ENCODE assay signal across 1 cellular context in the genomic region with DNA sequence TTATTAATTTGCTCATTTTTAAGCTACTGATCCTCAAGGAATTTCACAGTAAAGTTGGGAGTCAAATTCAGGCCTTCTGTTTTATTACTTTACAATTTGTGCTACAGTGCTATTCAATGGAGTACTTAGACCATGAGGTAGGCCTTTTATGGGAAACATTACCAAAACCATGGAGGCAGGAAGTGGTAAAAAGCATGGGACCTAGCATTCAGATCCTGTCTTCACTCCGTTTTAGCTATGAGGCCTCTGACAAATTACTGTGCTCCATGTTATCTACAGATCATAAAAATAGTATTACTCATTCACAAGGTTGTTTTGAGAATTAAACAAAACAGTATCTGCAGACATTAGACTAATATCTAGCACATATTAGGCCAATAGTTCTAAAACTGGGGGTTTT.
TF ChIP-seq lines count a peak whose summit lies in the region.

No MANE protein-coding gene starts in this region.

TF ChIP-seq in GM23338, 12 proteins besides CTCF, POLR2A, EP300 and RAD21 (continued from another document):
- TF ChIP-seq, protein P1, sequence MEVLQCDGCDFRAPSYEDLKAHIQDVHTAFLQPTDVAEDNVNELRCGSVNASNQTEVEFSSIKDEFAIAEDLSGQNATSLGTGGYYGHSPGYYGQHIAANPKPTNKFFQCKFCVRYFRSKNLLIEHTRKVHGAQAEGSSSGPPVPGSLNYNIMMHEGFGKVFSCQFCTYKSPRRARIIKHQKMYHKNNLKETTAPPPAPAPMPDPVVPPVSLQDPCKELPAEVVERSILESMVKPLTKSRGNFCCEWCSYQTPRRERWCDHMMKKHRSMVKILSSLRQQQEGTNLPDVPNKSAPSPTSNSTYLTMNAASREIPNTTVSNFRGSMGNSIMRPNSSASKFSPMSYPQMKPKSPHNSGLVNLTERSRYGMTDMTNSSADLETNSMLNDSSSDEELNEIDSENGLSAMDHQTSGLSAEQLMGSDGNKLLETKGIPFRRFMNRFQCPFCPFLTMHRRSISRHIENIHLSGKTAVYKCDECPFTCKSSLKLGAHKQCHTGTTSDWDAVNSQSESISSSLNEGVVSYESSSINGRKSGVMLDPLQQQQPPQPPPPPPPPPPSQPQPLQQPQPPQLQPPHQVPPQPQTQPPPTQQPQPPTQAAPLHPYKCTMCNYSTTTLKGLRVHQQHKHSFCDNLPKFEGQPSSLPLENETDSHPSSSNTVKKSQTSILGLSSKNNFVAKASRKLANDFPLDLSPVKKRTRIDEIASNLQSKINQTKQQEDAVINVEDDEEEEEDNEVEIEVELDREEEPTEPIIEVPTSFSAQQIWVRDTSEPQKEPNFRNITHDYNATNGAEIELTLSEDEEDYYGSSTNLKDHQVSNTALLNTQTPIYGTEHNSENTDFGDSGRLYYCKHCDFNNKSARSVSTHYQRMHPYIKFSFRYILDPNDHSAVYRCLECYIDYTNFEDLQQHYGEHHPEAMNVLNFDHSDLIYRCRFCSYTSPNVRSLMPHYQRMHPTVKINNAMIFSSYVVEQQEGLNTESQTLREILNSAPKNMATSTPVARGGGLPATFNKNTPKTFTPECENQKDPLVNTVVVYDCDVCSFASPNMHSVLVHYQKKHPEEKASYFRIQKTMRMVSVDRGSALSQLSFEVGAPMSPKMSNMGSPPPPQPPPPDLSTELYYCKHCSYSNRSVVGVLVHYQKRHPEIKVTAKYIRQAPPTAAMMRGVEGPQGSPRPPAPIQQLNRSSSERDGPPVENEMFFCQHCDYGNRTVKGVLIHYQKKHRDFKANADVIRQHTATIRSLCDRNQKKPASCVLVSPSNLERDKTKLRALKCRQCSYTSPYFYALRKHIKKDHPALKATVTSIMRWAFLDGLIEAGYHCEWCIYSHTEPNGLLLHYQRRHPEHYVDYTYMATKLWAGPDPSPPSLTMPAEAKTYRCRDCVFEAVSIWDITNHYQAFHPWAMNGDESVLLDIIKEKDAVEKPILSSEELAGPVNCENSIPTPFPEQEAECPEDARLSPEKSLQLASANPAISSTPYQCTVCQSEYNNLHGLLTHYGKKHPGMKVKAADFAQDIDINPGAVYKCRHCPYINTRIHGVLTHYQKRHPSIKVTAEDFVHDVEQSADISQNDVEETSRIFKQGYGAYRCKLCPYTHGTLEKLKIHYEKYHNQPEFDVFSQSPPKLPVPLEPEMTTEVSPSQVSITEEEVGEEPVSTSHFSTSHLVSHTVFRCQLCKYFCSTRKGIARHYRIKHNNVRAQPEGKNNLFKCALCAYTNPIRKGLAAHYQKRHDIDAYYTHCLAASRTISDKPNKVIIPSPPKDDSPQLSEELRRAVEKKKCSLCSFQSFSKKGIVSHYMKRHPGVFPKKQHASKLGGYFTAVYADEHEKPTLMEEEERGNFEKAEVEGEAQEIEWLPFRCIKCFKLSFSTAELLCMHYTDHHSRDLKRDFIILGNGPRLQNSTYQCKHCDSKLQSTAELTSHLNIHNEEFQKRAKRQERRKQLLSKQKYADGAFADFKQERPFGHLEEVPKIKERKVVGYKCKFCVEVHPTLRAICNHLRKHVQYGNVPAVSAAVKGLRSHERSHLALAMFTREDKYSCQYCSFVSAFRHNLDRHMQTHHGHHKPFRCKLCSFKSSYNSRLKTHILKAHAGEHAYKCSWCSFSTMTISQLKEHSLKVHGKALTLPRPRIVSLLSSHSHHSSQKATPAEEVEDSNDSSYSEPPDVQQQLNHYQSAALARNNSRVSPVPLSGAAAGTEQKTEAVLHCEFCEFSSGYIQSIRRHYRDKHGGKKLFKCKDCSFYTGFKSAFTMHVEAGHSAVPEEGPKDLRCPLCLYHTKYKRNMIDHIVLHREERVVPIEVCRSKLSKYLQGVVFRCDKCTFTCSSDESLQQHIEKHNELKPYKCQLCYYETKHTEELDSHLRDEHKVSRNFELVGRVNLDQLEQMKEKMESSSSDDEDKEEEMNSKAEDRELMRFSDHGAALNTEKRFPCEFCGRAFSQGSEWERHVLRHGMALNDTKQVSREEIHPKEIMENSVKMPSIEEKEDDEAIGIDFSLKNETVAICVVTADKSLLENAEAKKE (CRISPR knock-in tag; IDR thresholded peaks at IDR 0.05): no peak
- no peak for TF ChIP-seq EZH2phosphoT487 (IDR thresholded peaks at IDR 0.05; ENCODE audit: unreplicated experiment)
- TF ChIP-seq ZNF331 (CRISPR knock-in tag; IDR thresholded peaks at IDR 0.05; ENCODE audit: low read depth): no peak
- no peak for TF ChIP-seq NANOG (IDR thresholded peaks at IDR 0.05; ENCODE audit: borderline replicate concordance)
- no peak for TF ChIP-seq CREB1 (CRISPR knock-in tag; IDR thresholded peaks at IDR 0.05; ENCODE audit: low read depth)
- no peak for TF ChIP-seq STAT1 (IDR thresholded peaks at IDR 0.05; ENCODE audit: unreplicated experiment)
- TF ChIP-seq POLR2AphosphoS5 (IDR thresholded peaks at IDR 0.05; ENCODE audit: low read depth): no peak
- TF ChIP-seq, protein P2, sequence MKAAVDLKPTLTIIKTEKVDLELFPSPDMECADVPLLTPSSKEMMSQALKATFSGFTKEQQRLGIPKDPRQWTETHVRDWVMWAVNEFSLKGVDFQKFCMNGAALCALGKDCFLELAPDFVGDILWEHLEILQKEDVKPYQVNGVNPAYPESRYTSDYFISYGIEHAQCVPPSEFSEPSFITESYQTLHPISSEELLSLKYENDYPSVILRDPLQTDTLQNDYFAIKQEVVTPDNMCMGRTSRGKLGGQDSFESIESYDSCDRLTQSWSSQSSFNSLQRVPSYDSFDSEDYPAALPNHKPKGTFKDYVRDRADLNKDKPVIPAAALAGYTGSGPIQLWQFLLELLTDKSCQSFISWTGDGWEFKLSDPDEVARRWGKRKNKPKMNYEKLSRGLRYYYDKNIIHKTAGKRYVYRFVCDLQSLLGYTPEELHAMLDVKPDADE (IDR thresholded peaks at IDR 0.05): no peak
- no peak for TF ChIP-seq EZH2 (IDR thresholded peaks at IDR 0.05; ENCODE audit: low read depth, unreplicated experiment)
- TF ChIP-seq JUNB (IDR thresholded peaks at IDR 0.05; ENCODE audit: unreplicated experiment): no peak
